34 cellular contexts compared by ENCODE assay signal in the genomic region with DNA sequence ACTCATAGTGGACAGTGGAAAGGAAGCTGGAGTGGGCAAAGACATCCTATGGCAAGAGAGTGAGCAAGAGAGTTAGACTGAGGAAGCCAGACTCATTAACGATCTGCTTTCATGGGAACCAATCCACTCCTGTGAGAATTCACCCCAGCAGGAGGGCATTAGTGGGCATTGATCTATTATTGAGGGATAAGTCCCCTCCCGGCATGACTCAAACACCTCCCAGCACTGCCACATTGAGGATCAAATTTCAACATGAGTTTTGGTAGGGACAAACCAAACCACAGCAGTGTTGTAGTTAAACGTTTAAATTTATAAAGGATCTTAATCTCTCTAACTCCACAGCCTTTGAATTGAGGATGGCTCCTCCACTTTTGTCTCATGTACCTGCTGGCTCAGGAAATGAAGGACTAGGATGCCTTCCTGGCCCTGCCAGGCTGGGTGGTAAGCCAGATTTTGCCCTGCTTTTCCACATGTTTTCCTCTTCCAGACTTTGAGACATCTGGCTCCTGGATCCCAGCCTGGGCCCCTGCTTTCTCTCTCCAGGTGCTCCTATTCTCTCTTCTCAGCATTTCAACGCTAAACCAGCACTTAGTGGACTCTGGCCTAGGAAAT.
DNase-seq lines count a peak whose midpoint lies in the region; ATAC-seq and TF ChIP-seq lines count a peak whose summit lies in the region.
"Had no signal": no experiment of that assay in that cellular context is flagged by ENCODE, and none has a peak within 500 bp of the region (broad histone marks: within the 10 kb centered on the region; RNA-seq: fewer than 3 reads in every experiment).

No MANE protein-coding gene starts in this region.

- DNase-seq in ELR (ENCODE audit: low read depth) = peak; percentile 8
- peak; percentile 89 for DNase-seq in endodermal cell
- DNase-seq in mesendoderm = peak; percentile 63
- DNase-seq in NOMO-1 treated with DMSO at 0.1 percent for 48 hours (lab: John Stamatoyannopoulos, UW; ENCODE audit: unreplicated experiment) = no peak
- no peak for DNase-seq in left ventricle myocardium superior
- no peak for DNase-seq in DMS153 (lab: John Stamatoyannopoulos, UW)
- no peak for DNase-seq in head of caudate nucleus
- DNase-seq: activated CD4-positive, alpha-beta T cell treated with anti-CD3 and anti-CD28 coated beads for 48 hours; activated effector memory CD4-positive, alpha-beta T cell treated with anti-CD3 and anti-CD28 coated beads, Interleukin-2, amount 50 U/mL, for 16 hours; activated naive CD8-positive, alpha-beta T cell treated with anti-CD3 and anti-CD28 coated beads for 36 hours; activated T-cell treated with anti-CD3 and anti-CD28 coated beads, Interleukin-2, amount 50 U/mL, for 1 hour; cortex of kidney; effector memory CD8-positive, alpha-beta T cell; erythroblast; GDM1; KG1; lower lobe of right lung; mucosa of descending colon; natural killer cell; NCI-H1417 treated with DMSO at 0.1 percent for 48 hours; NCI-H2029 treated with DMSO at 0.1 percent for 48 hours; NCI-H345; NCI-H69; ovary; small intestine; stimulated activated naive CD4-positive, alpha-beta T cell treated with Interleukin-2 at 50 U/mL for 16 hours; T1000; upper lobe of right lung; WERI-Rb-1 had no signal

- H2BK120ac ChIP-seq in mesendoderm (ENCODE audit: low read depth, low read length) = no peak overlapping the region

- no peak overlapping the region for H3K23ac ChIP-seq in mesendoderm (ENCODE audit: low read length)

- H3K9me3 ChIP-seq in HUES48 (ENCODE audit: control insufficient read depth, insufficient read depth, low read length) (no peaks in the 10 kb centered on the region), endodermal cell (ENCODE audit: control insufficient read depth, low read length) (peaks cover 8% of the 10 kb centered on the region)
- H3K9me3 ChIP-seq: ascending aorta, BLaER1, lower lobe of right lung, mucosa of descending colon, ovary, suprapubic skin, upper lobe of right lung had no signal

- ATAC-seq in left ventricle myocardium superior = no peak
- ATAC-seq: effector memory CD8-positive, alpha-beta T cell; lower lobe of right lung; mucosa of descending colon; natural killer cell; upper lobe of right lung had no signal

- H3K27ac ChIP-seq in HUES48 (ENCODE audit: low read depth, low read length) (peak overlapping the region; percentile 73), endodermal cell (ENCODE audit: low read depth, low read length) (no peak overlapping the region), mesendoderm (ENCODE audit: low read depth, low read length) (no peak overlapping the region)
- H3K27ac ChIP-seq: ascending aorta, BLaER1, cardiac muscle cell, lower lobe of right lung, ovary, suprapubic skin, upper lobe of right lung, WERI-Rb-1 had no signal

- TF ChIP-seq CTCF in endodermal cell (conservative IDR thresholded peaks at IDR 0.05) = no peak

- H3K36me3 ChIP-seq in HUES48 (ENCODE audit: control insufficient read depth, insufficient read depth, low read length) (no peaks in the 10 kb centered on the region), endodermal cell (ENCODE audit: control insufficient read depth, insufficient read depth, low read length) (no peaks in the 10 kb centered on the region), mesendoderm (ENCODE audit: control insufficient read depth, insufficient read depth, low read length) (no peaks in the 10 kb centered on the region)
- H3K36me3 ChIP-seq: ascending aorta, BLaER1, cardiac muscle cell, lower lobe of right lung, ovary, suprapubic skin, upper lobe of right lung, WERI-Rb-1 had no signal

- H3K27me3 Mint-ChIP-seq in endodermal cell (ENCODE audit: insufficient read depth) = peaks cover 16% of the 10 kb centered on the region
- H3K27me3 Mint-ChIP-seq: activated naive CD8-positive, alpha-beta T cell treated with anti-CD3 and anti-CD28 coated beads for 36 hours; effector memory CD8-positive, alpha-beta T cell had no signal

- H3K79me1 ChIP-seq in mesendoderm (ENCODE audit: low read length) = no peaks in the 10 kb centered on the region

- 25 to 28% methylated on average over 1 to 4 of the region's 4 CpGs for WGBS in endodermal cell (ENCODE audit: insufficient coverage in 1 of 2, insufficient read length in 1 of 2), 2 experiments
- no CpG with 5 or more reads among the region's 4 CpGs for WGBS in mesendoderm (ENCODE audit: extremely low coverage, insufficient coverage, low lambda C conversion rate)

- no peak overlapping the region for H2BK5ac ChIP-seq in mesendoderm (ENCODE audit: low read length)

- H4K8ac ChIP-seq in mesendoderm (ENCODE audit: low read depth, low read length) = no peak overlapping the region

- peaks cover 12% of the 10 kb centered on the region for H3K4me1 Mint-ChIP-seq in endodermal cell
- H3K4me1 Mint-ChIP-seq: natural killer cell had no signal

- H3K4me3 ChIP-seq in HUES48 (ENCODE audit: low read depth, low read length) (no peak overlapping the region), endodermal cell (ENCODE audit: low read length) (peak overlapping the region; percentile 15), mesendoderm (ENCODE audit: low read length) (no peak overlapping the region)
- H3K4me3 ChIP-seq: ascending aorta, BLaER1, cardiac muscle cell, lower lobe of right lung, mucosa of descending colon, ovary, suprapubic skin, upper lobe of right lung had no signal

- peaks cover 3% of the 10 kb centered on the region for H3K36me3 Mint-ChIP-seq in endodermal cell (ENCODE audit: low read depth)
- H3K36me3 Mint-ChIP-seq: activated naive CD8-positive, alpha-beta T cell treated with anti-CD3 and anti-CD28 coated beads for 36 hours; natural killer cell had no signal

- H3K18ac ChIP-seq in mesendoderm (ENCODE audit: low read length) = no peak overlapping the region

- H3K27me3 ChIP-seq in HUES48 (ENCODE audit: control insufficient read depth, insufficient read depth, low read length) (peaks cover 10% of the 10 kb centered on the region), endodermal cell (ENCODE audit: control insufficient read depth, insufficient read depth, low read length, poor library complexity, severe bottlenecking) (no peaks in the 10 kb centered on the region), mesendoderm (ENCODE audit: insufficient read depth, low read length, poor library complexity) (no peaks in the 10 kb centered on the region)
- H3K27me3 ChIP-seq: ascending aorta, cardiac muscle cell, ovary, suprapubic skin, upper lobe of right lung had no signal

- H3K79me2 ChIP-seq in mesendoderm (ENCODE audit: control insufficient read depth, insufficient read depth, low read length) = no peaks in the 10 kb centered on the region

- H3K4ac ChIP-seq in mesendoderm (ENCODE audit: low read depth, low read length) = peak overlapping the region; percentile 31

- H4K5ac ChIP-seq in mesendoderm (ENCODE audit: low read length) = no peak overlapping the region

- H2AK5ac ChIP-seq in mesendoderm (ENCODE audit: low read length) = no peak overlapping the region

- no peak overlapping the region for H3K9ac ChIP-seq in HUES48 (ENCODE audit: low read depth, low read length)
- no peak overlapping the region for H3K9ac ChIP-seq in endodermal cell (ENCODE audit: extremely low read depth, low read length, poor library complexity, severe bottlenecking)
- no peak overlapping the region for H3K9ac ChIP-seq in mesendoderm (ENCODE audit: low read length)
- H3K9ac ChIP-seq: BLaER1 had no signal

- H3K4me2 ChIP-seq in mesendoderm (ENCODE audit: low read length) = no peak overlapping the region
- H3K4me2 ChIP-seq: BLaER1 had no signal

- H2BK15ac ChIP-seq in mesendoderm (replicated peaks; ENCODE audit: low read depth) = no peak overlapping the region

- peaks cover 20% of the 10 kb centered on the region for H3K9me3 Mint-ChIP-seq in endodermal cell
- H3K9me3 Mint-ChIP-seq: activated naive CD8-positive, alpha-beta T cell treated with anti-CD3 and anti-CD28 coated beads for 36 hours; effector memory CD8-positive, alpha-beta T cell; natural killer cell had no signal

- peak overlapping the region; percentile 37 for H3K27ac Mint-ChIP-seq in endodermal cell
- H3K27ac Mint-ChIP-seq: activated naive CD8-positive, alpha-beta T cell treated with anti-CD3 and anti-CD28 coated beads for 36 hours; natural killer cell had no signal

- H3K4me1 ChIP-seq in HUES48 (ENCODE audit: control insufficient read depth, insufficient read depth, low read length) = peaks cover 12% of the 10 kb centered on the region
- H3K4me1 ChIP-seq in endodermal cell (ENCODE audit: control insufficient read depth, insufficient read depth, low read length) = no peaks in the 10 kb centered on the region
- peaks cover 4% of the 10 kb centered on the region for H3K4me1 ChIP-seq in mesendoderm (ENCODE audit: control insufficient read depth, low read depth, low read length)
- H3K4me1 ChIP-seq: BLaER1, upper lobe of right lung had no signal

- intact Hi-C loops in left ventricle myocardium superior (cut with micrococcal nuclease) = no loop called here
- intact Hi-C loops in head of caudate nucleus (cut with DNase I) = no loop called here

- no peak overlapping the region for H3K4me3 Mint-ChIP-seq in endodermal cell
- H3K4me3 Mint-ChIP-seq: activated naive CD8-positive, alpha-beta T cell treated with anti-CD3 and anti-CD28 coated beads for 36 hours; effector memory CD8-positive, alpha-beta T cell; natural killer cell had no signal

- H3K56ac ChIP-seq in mesendoderm (ENCODE audit: low read length) = no peak overlapping the region

Comparison
In these comparisons a context has a peak if more than half of its experiments do, and no peak if none do; other contexts are left out.
1. DNase-seq: peak in ELR (single experiment), endodermal cell (single experiment) and mesendoderm (single experiment); none in NOMO-1 treated with DMSO at 0.1 percent for 48 hours (single experiment), left ventricle myocardium superior (single experiment), DMS153 (single experiment) and head of caudate nucleus (0 of 42).